Comparison of ENCODE assay signal across 17 cellular contexts in the genomic region with DNA sequence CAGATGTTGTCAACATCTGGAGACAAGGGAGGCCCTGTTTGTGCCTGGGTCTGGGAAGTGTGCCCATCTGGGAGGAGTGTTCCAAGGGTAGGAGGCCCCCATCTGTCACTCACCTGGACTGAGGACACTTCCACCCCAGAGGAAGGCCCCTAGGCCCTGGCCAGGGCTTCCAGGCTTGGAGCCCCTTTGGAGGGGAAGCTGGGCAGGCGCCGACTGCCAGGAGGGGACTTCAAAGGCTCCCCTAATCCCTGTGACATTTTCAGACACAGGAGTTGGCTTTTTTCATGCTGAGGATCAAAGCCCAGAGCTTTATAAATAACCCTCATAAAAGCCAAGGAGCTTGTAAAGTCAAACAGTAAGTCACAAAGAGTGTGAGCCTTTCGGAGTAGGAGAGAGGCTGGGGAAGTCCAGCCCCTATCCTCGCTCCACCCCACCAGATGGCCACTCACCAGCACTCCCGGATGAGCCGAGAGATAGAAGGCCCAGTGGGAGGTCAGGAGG. TPM values are rescaled to one million over a fixed set of nuclear protein-coding genes. Genes with fewer than 3 reads are reported as not detected.
A peak's percentile ranks its signal among the peaks of the same experiment; 100 is the strongest.
DNase-seq lines count a peak whose midpoint lies in the region; ATAC-seq, FAIRE-seq and TF ChIP-seq lines count a peak whose summit lies in the region.
"Had no signal": no experiment of that assay in that cellular context is flagged by ENCODE, and none has a peak within 500 bp of the region (broad histone marks: within the 10 kb centered on the region; RNA-seq: fewer than 3 reads in every experiment).

No MANE protein-coding gene starts in this region.

- DNase-seq in A172 (ENCODE audit: low spot score): peak; percentile 46
- DNase-seq in HEK293T (ENCODE audit: extremely low spot score): peak; percentile 38
- peak; percentile 27 to 58 (median 52) for DNase-seq in K562 (ENCODE audit: extremely low read depth in 1 of 4, low spot score in 3 of 4)
- no peak for DNase-seq in activated CD4-positive, alpha-beta T cell treated with anti-CD3 and anti-CD28 coated beads for 36 hours
- DNase-seq in upper lobe of right lung: no peak
- DNase-seq: aorta; colonic mucosa; naive B cell; NCI-H1105; stimulated activated CD4-positive, alpha-beta T cell treated with anti-CD3 and anti-CD28 coated beads, Interleukin-4, amount 100 ng/mL, for 4 hours had no signal

- peaks cover 3% of the 10 kb centered on the region for H3K9me1 ChIP-seq in K562 (ENCODE audit: control insufficient read depth, insufficient read depth, low read length)

- no peak for TF ChIP-seq RAD21 in K562 (CRISPR knock-in tag; conservative IDR thresholded peaks at IDR 0.05 in 1 of 2, IDR thresholded peaks at IDR 0.05 in 1 of 2)

- peak overlapping the region; percentile 66 for H2AFZ ChIP-seq in K562 (ENCODE audit: low read depth, low read length)
- H2AFZ ChIP-seq: GM23248 had no signal

- FAIRE-seq in K562 (lab: Jason Lieb, UNC): no peak

- H3K36me3 ChIP-seq in K562 (ENCODE audit: control insufficient read depth, insufficient read depth, low read length): no peaks in the 10 kb centered on the region
- no peaks in the 10 kb centered on the region for H3K36me3 ChIP-seq in upper lobe of right lung
- H3K36me3 ChIP-seq: colonic mucosa, esophagus muscularis mucosa, upper lobe of left lung had no signal

- H3K4me3 Mint-ChIP-seq in nephron: peak overlapping the region in 1 of 3 experiments; percentile 1
- H3K4me3 Mint-ChIP-seq in activated CD4-positive, alpha-beta T cell treated with anti-CD3 and anti-CD28 coated beads for 36 hours: no peak overlapping the region
- H3K4me3 Mint-ChIP-seq: IgD-negative memory B cell, naive B cell had no signal

- WGBS in K562 (ENCODE audit: insufficient coverage, low coverage, missing lambda C conversion rate): 29% methylated on average over 6 of the region's 6 CpGs

- H3K4me3 ChIP-seq in K562 (no peak overlapping the region), upper lobe of right lung (no peak overlapping the region)
- H3K4me3 ChIP-seq: colonic mucosa, esophagus muscularis mucosa, GM23248, upper lobe of left lung had no signal

- peak overlapping the region; percentile 25; the same call in 1 of the 2 replicates for H3K4me2 ChIP-seq in K562 (ENCODE audit: insufficient read depth, low read length)

- peaks cover 0 to 17% of the 10 kb centered on the region in 2 experiments; a peak in 2 of 5 replicates for H3K27me3 ChIP-seq in K562 (ENCODE audit: control insufficient read depth in 2 of 2, insufficient read depth in 2 of 2, low read length in 2 of 2)
- no peaks in the 10 kb centered on the region for H3K27me3 ChIP-seq in upper lobe of right lung
- H3K27me3 ChIP-seq: colonic mucosa, upper lobe of left lung had no signal

- CTCF ChIA-PET in HEK293T (lab: Yijun Ruan, JAX): no interaction called here
- CTCF ChIA-PET in K562 (lab: Yijun Ruan, JAX; ENCODE audit: low intra/inter-chr PET ratio): no interaction called here
- CTCF ChIA-PET in activated CD4-positive, alpha-beta T cell treated with anti-CD3 and anti-CD28 coated beads for 36 hours (lab: Charles Lee): interaction anchor here (0.7 kb wide), 1 partner anchor 1814 kb away, joined by 3 read pairs; no protein-coding TSS in a partner anchor

- POLR2A ChIA-PET in HEK293T (lab: Yijun Ruan, JAX): no interaction called here
- POLR2A ChIA-PET in K562 (lab: Yijun Ruan, JAX): interaction anchor here (1.0 kb wide), 1 partner anchor 13 kb away, joined by 4 read pairs; no protein-coding TSS in a partner anchor
- POLR2A ChIA-PET in activated CD4-positive, alpha-beta T cell treated with anti-CD3 and anti-CD28 coated beads for 36 hours (lab: Charles Lee): interaction anchor here (0.6 kb wide), 1 partner anchor 28 kb away, joined by 3 read pairs; no protein-coding TSS in a partner anchor

- BruUV-seq in K562 (replicated peaks; lab: Mats Ljungman, UMichigan): no TSS peak

- TF ChIP-seq CTCF in K562 (IDR thresholded peaks at IDR 0.05 in 2 of 3, conservative IDR thresholded peaks at IDR 0.05 in 1 of 3; ENCODE audit: insufficient read depth in 2 of 3, low read depth in 1 of 3, low read length in 3 of 3) (no peak), nephron (IDR thresholded peaks at IDR 0.05; ENCODE audit: unreplicated experiment in 3 of 3) (no peak), upper lobe of right lung (IDR thresholded peaks at IDR 0.05) (no peak)

- H3K9ac ChIP-seq in K562 (ENCODE audit: insufficient read depth in 1 of 2, low read depth in 2 of 2, low read length in 2 of 2): peak overlapping the region; percentile 9 to 53; a peak in 2 of 4 replicates
- H3K9ac ChIP-seq: GM23248 had no signal

- no peaks in the 10 kb centered on the region for H3K36me3 Mint-ChIP-seq in nephron (ENCODE audit: low read depth)
- H3K36me3 Mint-ChIP-seq in activated CD4-positive, alpha-beta T cell treated with anti-CD3 and anti-CD28 coated beads for 36 hours (ENCODE audit: low read depth): no peaks in the 10 kb centered on the region
- H3K36me3 Mint-ChIP-seq: IgD-negative memory B cell had no signal

- no peaks in the 10 kb centered on the region for H3K9me3 ChIP-seq in K562 (replicated peaks; ENCODE audit: control insufficient read depth, insufficient read depth, low read depth, low read length)
- no peaks in the 10 kb centered on the region for H3K9me3 ChIP-seq in upper lobe of right lung
- H3K9me3 ChIP-seq: colonic mucosa, esophagus muscularis mucosa, upper lobe of left lung had no signal

- in situ Hi-C loops in K562 (cut with MboI): no loop called here

- H3K27ac Mint-ChIP-seq in nephron: peak overlapping the region in 2 of 3 experiments; percentile 28 to 78
- no peak overlapping the region for H3K27ac Mint-ChIP-seq in activated CD4-positive, alpha-beta T cell treated with anti-CD3 and anti-CD28 coated beads for 36 hours
- H3K27ac Mint-ChIP-seq: IgD-negative memory B cell, naive B cell had no signal

- peaks cover 39% of the 10 kb centered on the region for H3K27me3 Mint-ChIP-seq in nephron (ENCODE audit: low read depth)
- H3K27me3 Mint-ChIP-seq in activated CD4-positive, alpha-beta T cell treated with anti-CD3 and anti-CD28 coated beads for 36 hours: peaks cover 11% of the 10 kb centered on the region

- no peaks in the 10 kb centered on the region for H4K20me1 ChIP-seq in K562 (replicated peaks; ENCODE audit: control insufficient read depth, insufficient read depth, low read length)

- H3K9me3 Mint-ChIP-seq in nephron: no peaks in the 10 kb centered on the region
- no peaks in the 10 kb centered on the region for H3K9me3 Mint-ChIP-seq in activated CD4-positive, alpha-beta T cell treated with anti-CD3 and anti-CD28 coated beads for 36 hours (ENCODE audit: low read depth)
- H3K9me3 Mint-ChIP-seq: IgD-negative memory B cell had no signal

- peaks cover 25% of the 10 kb centered on the region for H3K4me1 Mint-ChIP-seq in nephron
- no peaks in the 10 kb centered on the region for H3K4me1 Mint-ChIP-seq in activated CD4-positive, alpha-beta T cell treated with anti-CD3 and anti-CD28 coated beads for 36 hours
- H3K4me1 Mint-ChIP-seq: IgD-negative memory B cell, naive B cell had no signal

- ATAC-seq in K562 (peak; percentile 52; the same call in 2 of the 3 replicates), HG02938 (IDR thresholded peaks at IDR 0.05; ENCODE audit: unreplicated experiment) (no peak), GM21723 (IDR thresholded peaks at IDR 0.05; ENCODE audit: unreplicated experiment) (no peak), upper lobe of right lung (no peak)
- ATAC-seq in activated CD4-positive, alpha-beta T cell treated with anti-CD3 and anti-CD28 coated beads for 36 hours: no peak

- peaks cover 15 to 20% of the 10 kb centered on the region in 2 experiments; a peak in 3 of 5 replicates for H3K4me1 ChIP-seq in K562 (replicated peaks in 1 of 2; ENCODE audit: control insufficient read depth in 2 of 2, insufficient read depth in 2 of 2, low read length in 2 of 2)
- no peaks in the 10 kb centered on the region for H3K4me1 ChIP-seq in upper lobe of right lung
- H3K4me1 ChIP-seq: colonic mucosa, upper lobe of left lung had no signal

- H3K27ac ChIP-seq in K562 (ENCODE audit: extremely low read depth, low read depth, low read length) (no peak overlapping the region; the same call in 2 of the 3 replicates), upper lobe of right lung (no peak overlapping the region)
- H3K27ac ChIP-seq: colonic mucosa, esophagus muscularis mucosa, GM23248, upper lobe of left lung had no signal

- TF ChIP-seq POLR2A in K562 (conservative IDR thresholded peaks at IDR 0.05): no peak

- H3K79me2 ChIP-seq in K562 (ENCODE audit: control insufficient read depth, insufficient read depth, low read length): no peaks in the 10 kb centered on the region

- intact Hi-C loops in K562 (cut with micrococcal nuclease) (no loop called here), upper lobe of right lung (cut with DNase I) (no loop called here)
- intact Hi-C loops in activated CD4-positive, alpha-beta T cell treated with anti-CD3 and anti-CD28 coated beads for 36 hours (cut with DNase I, micrococcal nuclease): no loop called here

- TF ChIP-seq EP300 in K562 (IDR thresholded peaks at IDR 0.05; ENCODE audit: low read length): no peak

TF ChIP-seq in HEK293T, 16 proteins besides CTCF, POLR2A, EP300 and RAD21 (continues in another document):
- peak; percentile 58; the same call in 1 of the 2 replicates for TF ChIP-seq ZNF384 (IDR thresholded peaks at IDR 0.05)

TF ChIP-seq in K562, 482 proteins besides CTCF, POLR2A, EP300 and RAD21 (continues in another document):
- TF ChIP-seq ZNF121 (CRISPR knock-in tag; conservative IDR thresholded peaks at IDR 0.05): no peak

RNA-seq across cellular contexts. Expression of gene FAM222A, which starts 17.6 kb away (rescaled TPM):
- 3.7 and 4.2 TPM in 2 replicates for total RNA-seq in A172 (2014; rRNA removed; shearing (Covaris generic))
- total RNA-seq in K562 (2011; cell fraction: chromatin; rRNA removed; ENCODE audit: low replicate concordance): 0.21 TPM in 1 of 2 replicates, not detected in the other
- 0.33 and 0.39 TPM in 2 replicates for total RNA-seq in K562 (2011; cell fraction: nucleolus; rRNA removed)
- total RNA-seq in K562 (2011; cell fraction: nucleoplasm; rRNA removed): not detected in 2 replicates
- 0.14 and 0.49 TPM in 2 replicates for total RNA-seq in K562 (2014; rRNA removed)
- 0.06 and 0.07 TPM in 2 replicates for total RNA-seq in K562 (2014; rRNA removed; fragmentation: Illumina TruSeq; extraction: Trizol)
- 0.26 and 0.36 TPM in 2 replicates for total RNA-seq in K562 (2015; rRNA removed; fragmentation: Illumina TruSeq; extraction: Trizol)
- 0.29 and 0.83 TPM in 2 replicates for total RNA-seq in K562 (2021)
- polyA plus RNA-seq in K562 (2011; rRNA removed): 0.04 and 0.05 TPM in 2 replicates
- 0.10 and 0.46 TPM in 2 replicates for polyA plus RNA-seq in K562 (2011; cell fraction: cytosol; rRNA removed)
- polyA plus RNA-seq in K562 (2011; cell fraction: nucleus; rRNA removed): 0.06 and 0.18 TPM in 2 replicates
- 0.35 and 0.40 TPM in 2 replicates for polyA plus RNA-seq in K562 (2012)
- polyA plus RNA-seq in K562 (2014; fragmentation: Illumina TruSeq; extraction: Trizol): 0.10 and 0.18 TPM in 2 replicates
- under 1 TPM in 1 of 2 experiments, not detected in 1; 0.03 TPM for polyA plus RNA-seq in K562 (2014; fragmentation: Nextera tagmentation; extraction: Ambion mirVana)
- 0.11 and 0.36 TPM in 2 replicates for polyA plus RNA-seq in K562 (2014; rRNA removed)
- polyA minus RNA-seq in K562 (2011; rRNA and poly(A)+ RNA removed): 0.06 TPM in 1 of 2 replicates, not detected in the other
- polyA minus RNA-seq in K562 (2011; cell fraction: cytosol; rRNA and poly(A)+ RNA removed): 0.29 TPM in 1 of 2 replicates, not detected in the other
- polyA minus RNA-seq in K562 (2011; cell fraction: nucleus; rRNA and poly(A)+ RNA removed): 0.40 and 0.56 TPM in 2 replicates
- under 1 TPM; 0.39 to 0.53 TPM for total RNA-seq in activated CD4-positive, alpha-beta T cell treated with anti-CD3 and anti-CD28 coated beads for 36 hours
- 6.2 TPM for total RNA-seq in upper lobe of right lung
- polyA plus RNA-seq: GM23248 had no signal

Comparison
In these comparisons a context has a peak if more than half of its experiments do, and no peak if none do; other contexts are left out.
1. DNase-seq: peak in A172 (single experiment), HEK293T (single experiment) and K562 (4 of 4); none in activated CD4-positive, alpha-beta T cell treated with anti-CD3 and anti-CD28 coated beads for 36 hours (single experiment) and upper lobe of right lung (single experiment).